Comparison of ENCODE assay signal across 2 cellular contexts in genomic region chr10:93294004-93294403, GRCh38.
TF ChIP-seq lines count a peak whose summit lies in the region.

No MANE protein-coding gene starts in this region.

TF ChIP-seq in endothelial cell of umbilical vein, 7 proteins besides CTCF, POLR2A, EP300 and RAD21 (continued from another document):
- TF ChIP-seq JUN (IDR thresholded peaks at IDR 0.05; ENCODE audit: borderline replicate concordance, insufficient read depth, insufficient read length, low read depth) (no peak), EZH2 (IDR thresholded peaks at IDR 0.05; ENCODE audit: borderline replicate concordance, low read depth, low read length, severe bottlenecking) (no peak)

TF ChIP-seq in SK-N-SH, 30 proteins besides CTCF, POLR2A, EP300 and RAD21 (continued from another document):
- no peak for TF ChIP-seq USF1 (IDR thresholded peaks at IDR 0.05; ENCODE audit: borderline replicate concordance, low read depth)
- TF ChIP-seq MEF2A (IDR thresholded peaks at IDR 0.05; ENCODE audit: borderline replicate concordance, low read depth): no peak
- TF ChIP-seq JUND (IDR thresholded peaks at IDR 0.05): no peak
- no peak for TF ChIP-seq RFX5 (IDR thresholded peaks at IDR 0.05; ENCODE audit: low read length)
- no peak for TF ChIP-seq FOXM1 (IDR thresholded peaks at IDR 0.05; ENCODE audit: low read depth)
- no peak for TF ChIP-seq EZH2phosphoT487 (IDR thresholded peaks at IDR 0.05; ENCODE audit: borderline replicate concordance, low read depth)
- TF ChIP-seq RCOR1 (IDR thresholded peaks at IDR 0.05; ENCODE audit: low read length): no peak
- no peak for TF ChIP-seq REST (IDR thresholded peaks at IDR 0.05; ENCODE audit: low read depth, low read length)
- no peak for TF ChIP-seq SIN3A (IDR thresholded peaks at IDR 0.05; ENCODE audit: borderline replicate concordance, low read depth, low read length)
- no peak for TF ChIP-seq FOXJ3 (CRISPR knock-in tag; IDR thresholded peaks at IDR 0.05)
- no peak for TF ChIP-seq RXRA (IDR thresholded peaks at IDR 0.05; ENCODE audit: borderline replicate concordance, low read depth)
- TF ChIP-seq NRF1 (IDR thresholded peaks at IDR 0.05; ENCODE audit: low read depth, low read length): no peak
- TF ChIP-seq, protein P1, sequence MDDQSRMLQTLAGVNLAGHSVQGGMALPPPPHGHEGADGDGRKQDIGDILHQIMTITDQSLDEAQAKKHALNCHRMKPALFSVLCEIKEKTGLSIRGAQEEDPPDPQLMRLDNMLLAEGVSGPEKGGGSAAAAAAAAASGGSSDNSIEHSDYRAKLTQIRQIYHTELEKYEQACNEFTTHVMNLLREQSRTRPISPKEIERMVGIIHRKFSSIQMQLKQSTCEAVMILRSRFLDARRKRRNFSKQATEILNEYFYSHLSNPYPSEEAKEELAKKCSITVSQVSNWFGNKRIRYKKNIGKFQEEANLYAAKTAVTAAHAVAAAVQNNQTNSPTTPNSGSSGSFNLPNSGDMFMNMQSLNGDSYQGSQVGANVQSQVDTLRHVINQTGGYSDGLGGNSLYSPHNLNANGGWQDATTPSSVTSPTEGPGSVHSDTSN (IDR thresholded peaks at IDR 0.05): no peak
- no peak for TF ChIP-seq TAF1 (IDR thresholded peaks at IDR 0.05; ENCODE audit: borderline replicate concordance, low read depth, low read length)
